ENCODE assay signal across 8 cellular contexts in genomic region chr16:25257956-25258855, GRCh38. TPM values are rescaled to one million over a fixed set of nuclear protein-coding genes. Genes with fewer than 3 reads are reported as not detected.
DNase-seq lines count a peak whose midpoint lies in the region; ATAC-seq and TF ChIP-seq lines count a peak whose summit lies in the region.

No MANE protein-coding gene starts in this region.

- H3K4me1 Mint-ChIP-seq in nephron, result peaks cover 28% of the 10 kb centered on the region
- H3K4me1 Mint-ChIP-seq in stimulated activated naive CD8-positive, alpha-beta T cell treated with anti-CD3 and anti-CD28 coated beads, Interleukin-15, Interleukin-2, amounts not matched to agents 100 ng/mL and 50 ng/mL, for 24 hours (ENCODE audit: low read depth), result peaks cover 37% of the 10 kb centered on the region

- H3K4me3 ChIP-seq in Jurkat, Clone E6-1 (ENCODE audit: low read length), result peak overlapping the region; percentile 61
- H3K4me3 ChIP-seq in fibroblast of mammary gland (ENCODE audit: control insufficient read depth, low read depth, low read length), result peak overlapping the region; percentile 66

- peak overlapping the region; percentile 99 to 100 (median 100) for H3K27ac Mint-ChIP-seq in nephron
- H3K27ac Mint-ChIP-seq in stimulated activated naive CD8-positive, alpha-beta T cell treated with anti-CD3 and anti-CD28 coated beads, Interleukin-15, Interleukin-2, amounts not matched to agents 100 ng/mL and 50 ng/mL, for 24 hours, result peak overlapping the region; percentile 96

- no peak for TF ChIP-seq CTCF in fibroblast of mammary gland (conservative IDR thresholded peaks at IDR 0.05; ENCODE audit: control insufficient read depth, insufficient read depth, low read depth, low read length)
- TF ChIP-seq CTCF in nephron (IDR thresholded peaks at IDR 0.05; ENCODE audit: unreplicated experiment in 3 of 3), result no peak

- no peaks in the 10 kb centered on the region for H3K27me3 Mint-ChIP-seq in nephron (ENCODE audit: low read depth)
- no peaks in the 10 kb centered on the region for H3K27me3 Mint-ChIP-seq in stimulated activated naive CD8-positive, alpha-beta T cell treated with anti-CD3 and anti-CD28 coated beads, Interleukin-15, Interleukin-2, amounts not matched to agents 100 ng/mL and 50 ng/mL, for 24 hours

- peaks cover 27% of the 10 kb centered on the region for H3K36me3 Mint-ChIP-seq in nephron (ENCODE audit: low read depth)
- H3K36me3 Mint-ChIP-seq in stimulated activated naive CD8-positive, alpha-beta T cell treated with anti-CD3 and anti-CD28 coated beads, Interleukin-15, Interleukin-2, amounts not matched to agents 100 ng/mL and 50 ng/mL, for 24 hours (ENCODE audit: low read depth), result peaks cover 37% of the 10 kb centered on the region

- peak; percentile 50 for ATAC-seq in GM21717 (IDR thresholded peaks at IDR 0.05; ENCODE audit: unreplicated experiment)

- peak overlapping the region; percentile 87 to 98 (median 89) for H3K4me3 Mint-ChIP-seq in nephron
- H3K4me3 Mint-ChIP-seq in stimulated activated naive CD8-positive, alpha-beta T cell treated with anti-CD3 and anti-CD28 coated beads, Interleukin-15, Interleukin-2, amounts not matched to agents 100 ng/mL and 50 ng/mL, for 24 hours, result peak overlapping the region; percentile 96

- peak; percentile 81 for DNase-seq in DMS79 (lab: John Stamatoyannopoulos, UW)
- DNase-seq in Jurkat, Clone E6-1 (ENCODE audit: low read depth, low spot score), result peak; percentile 93
- peak; percentile 50 to 55 for DNase-seq in activated T-helper 1 cell treated with anti-CD3 and anti-CD28 coated beads, Interleukin-2, amount 50 U/mL, for 16 hours (ENCODE audit: low read depth in 1 of 2, low spot score in 1 of 2)
- DNase-seq in fibroblast of mammary gland (ENCODE audit: low read depth), result peak; percentile 81

- H3K9me3 Mint-ChIP-seq in nephron, result no peaks in the 10 kb centered on the region
- H3K9me3 Mint-ChIP-seq in stimulated activated naive CD8-positive, alpha-beta T cell treated with anti-CD3 and anti-CD28 coated beads, Interleukin-15, Interleukin-2, amounts not matched to agents 100 ng/mL and 50 ng/mL, for 24 hours, result no peaks in the 10 kb centered on the region

TF ChIP-seq in PFSK-1, 5 proteins besides CTCF, POLR2A, EP300 and RAD21:
- TF ChIP-seq SIN3A (IDR thresholded peaks at IDR 0.05; ENCODE audit: borderline replicate concordance, insufficient read depth, low read length), result no peak
- 0 out of 4 replicates have a peak, but pooled peaks of 1 of the 2 experiments have one; percentile 32 for TF ChIP-seq REST (IDR thresholded peaks at IDR 0.05; ENCODE audit: insufficient read depth in 1 of 2, low read depth in 2 of 2, low read length in 2 of 2)
- peak; percentile 36; the same call in 1 of the 2 replicates for TF ChIP-seq TAF1 (IDR thresholded peaks at IDR 0.05; ENCODE audit: borderline replicate concordance, insufficient read depth, low read length)
- peak; percentile 55 for TF ChIP-seq FOXP2 (optimal IDR thresholded peaks at IDR 0.05; ENCODE audit: borderline replicate concordance, extremely low read depth, extremely low read length, insufficient read depth)
- TF ChIP-seq POLR2AphosphoS5 (IDR thresholded peaks at IDR 0.05; ENCODE audit: low read depth, low read length), result peak; percentile 65

RNA-seq across cellular contexts. Expression of gene ZKSCAN2, which starts 0.6 kb away (rescaled TPM):
- polyA plus RNA-seq in Jurkat, Clone E6-1 (2012; ENCODE audit: insufficient read depth, insufficient read length), result 3.8 TPM
- polyA plus RNA-seq in PFSK-1 (2012; ENCODE audit: insufficient read length, low read depth), result 2.8 TPM

RNA-seq across cellular contexts. Expression of gene AQP8, which starts 41.5 kb away (rescaled TPM):
- polyA plus RNA-seq in Jurkat, Clone E6-1 (2012; ENCODE audit: insufficient read depth, insufficient read length), result not detected
- not detected for polyA plus RNA-seq in PFSK-1 (2012; ENCODE audit: insufficient read length, low read depth)

Comparison
In these comparisons a context has a peak if more than half of its experiments do, and no peak if none do; other contexts are left out.
1. Peak in every context shown above with its lines: DNase-seq, ATAC-seq and H3K4me3 ChIP-seq.